ENCODE assay signal across 9 cellular contexts in the genomic region with DNA sequence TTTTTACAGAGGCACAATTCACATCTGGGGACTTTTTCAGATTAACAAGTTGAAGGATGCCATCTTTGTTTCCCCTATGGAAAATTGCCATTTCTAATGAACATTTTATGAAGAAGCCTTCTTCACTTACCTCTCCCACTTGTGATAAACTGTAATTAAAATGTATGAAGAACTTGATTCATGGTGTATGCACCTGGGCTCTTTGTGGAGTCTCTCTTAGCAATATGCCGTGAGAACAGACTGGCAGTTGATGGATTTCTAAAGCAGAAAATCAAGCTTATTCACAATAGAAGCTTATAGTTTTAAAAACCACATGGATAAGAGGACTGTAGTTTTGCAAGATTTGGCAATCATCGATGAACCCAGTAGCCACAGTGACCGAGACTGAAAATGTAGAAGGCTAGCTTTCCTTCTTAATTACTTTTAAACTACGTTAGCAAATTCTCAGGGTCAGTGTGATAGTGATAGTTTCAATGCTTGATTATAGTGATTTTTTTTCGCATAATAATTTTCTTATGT.
DNase-seq lines count a peak whose midpoint lies in the region; ATAC-seq, FAIRE-seq and TF ChIP-seq lines count a peak whose summit lies in the region.
"Had no signal": no experiment of that assay in that cellular context is flagged by ENCODE, and none has a peak within 500 bp of the region (broad histone marks: within the 10 kb centered on the region; RNA-seq: fewer than 3 reads in every experiment).

No MANE protein-coding gene starts in this region.

- H3K27me3 Mint-ChIP-seq in activated CD4-positive, alpha-beta T cell treated with anti-CD3 and anti-CD28 coated beads for 36 hours: no peaks in the 10 kb centered on the region
- H3K27me3 Mint-ChIP-seq in MCF 10A (ENCODE audit: insufficient read depth, unreplicated experiment): no peaks in the 10 kb centered on the region
- H3K27me3 Mint-ChIP-seq: CD4-positive, CD25-positive, alpha-beta regulatory T cell had no signal

- RAD21 ChIA-PET in GM12878 (lab: Charles Lee; ENCODE audit: unreplicated experiment): interaction anchor here (0.7 to 4.4 kb wide), 18 partner anchors 10 to 1462 kb away, joined by 3 to 40 read pairs (median 6); partner anchors contain the start of gene SOX4

- no peak; a peak in 1 of 4 replicates for TF ChIP-seq EP300 in GM12878 (IDR thresholded peaks at IDR 0.05; ENCODE audit: borderline replicate concordance in 1 of 2, control insufficient read depth in 1 of 2, low read depth in 2 of 2, low read length in 2 of 2)

- BruUV-seq in GM12878 (replicated peaks; lab: Mats Ljungman, UMichigan): no TSS peak
- BruUV-seq in MCF 10A (replicated peaks; lab: Mats Ljungman, UMichigan): no TSS peak

- intact Hi-C loops in activated CD4-positive, alpha-beta T cell treated with anti-CD3 and anti-CD28 coated beads for 36 hours (cut with DNase I, micrococcal nuclease): no loop called here
- intact Hi-C loops in GM12878 (cut with micrococcal nuclease; ENCODE audit: unreplicated experiment): loop anchor here (5.0 to 10.0 kb wide), 3 partner anchors 331 to 859 kb away; no protein-coding TSS in a partner anchor
- intact Hi-C loops in testis (cut with DNase I; ENCODE audit: low total_unique reads): no loop called here
- intact Hi-C loops in MCF 10A (cut with micrococcal nuclease): no loop called here

- peak overlapping the region; percentile 90 for H3K4me2 ChIP-seq in GM12878 (ENCODE audit: control insufficient read depth, insufficient read depth)

- no peak for FAIRE-seq in GM12878 (lab: Jason Lieb, UNC)

- no peak for DNase-seq in activated CD4-positive, alpha-beta T cell treated with anti-CD3 and anti-CD28 coated beads for 36 hours
- no peak for DNase-seq in activated CD4-positive, alpha-beta T cell treated with anti-CD3 and anti-CD28 coated beads for 48 hours
- no peak for DNase-seq in GM12878 (ENCODE audit: low read depth, low spot score)
- DNase-seq in testis: no peak
- no peak for DNase-seq in stimulated activated CD4-positive, alpha-beta T cell treated with anti-CD3 and anti-CD28 coated beads, Interleukin-2, amount 100 ng/mL, for 48 hours
- no peak for DNase-seq in globus pallidus (ENCODE audit: low spot score)
- no peak for DNase-seq in MCF 10A (ENCODE audit: unreplicated experiment)

- CTCF ChIA-PET in activated CD4-positive, alpha-beta T cell treated with anti-CD3 and anti-CD28 coated beads for 36 hours (lab: Charles Lee): interaction anchor here (0.6 to 1.1 kb wide), 3 partner anchors 39 to 1150 kb away, joined by 3 to 4 read pairs (median 3); no protein-coding TSS in a partner anchor
- CTCF ChIA-PET in GM12878 (lab: Yijun Ruan, JAX) (interaction anchor here (0.6 to 1.7 kb wide), 4 partner anchors 9 to 311 kb away, joined by 3 to 6 read pairs (median 4); no protein-coding TSS in a partner anchor), MCF 10A (lab: Yijun Ruan, JAX) (interaction anchor here (0.6 to 0.7 kb wide), 3 partner anchors 431 to 1359 kb away, joined by 3 read pairs; no protein-coding TSS in a partner anchor)

- in situ Hi-C loops in GM12878 (cut with MboI): no loop called here

- SMC1A ChIA-PET in GM12878 (lab: Charles Lee; ENCODE audit: uncharacterized antibody, unreplicated experiment): interaction anchor here (0.6 to 5.5 kb wide), 22 partner anchors 9 to 1388 kb away, joined by 3 to 55 read pairs (median 4); partner anchors contain the start of gene SOX4

- H3K9ac ChIP-seq in GM12878 (ENCODE audit: control insufficient read depth, insufficient read depth, low read length): peak overlapping the region; percentile 80

- TF ChIP-seq POLR2A in GM12878 (IDR thresholded peaks at IDR 0.05; ENCODE audit: low read depth, low read length) (no peak), testis (IDR thresholded peaks at IDR 0.05) (no peak)

- peaks cover 36% of the 10 kb centered on the region for H3K4me1 Mint-ChIP-seq in activated CD4-positive, alpha-beta T cell treated with anti-CD3 and anti-CD28 coated beads for 36 hours
- H3K4me1 Mint-ChIP-seq in MCF 10A (ENCODE audit: insufficient read depth, unreplicated experiment): no peaks in the 10 kb centered on the region

- H3K9me3 ChIP-seq in GM12878 (replicated peaks; ENCODE audit: control insufficient read depth, insufficient read depth, low read length) (peaks cover 6% of the 10 kb centered on the region), testis (no peaks in the 10 kb centered on the region)

- H3K4me1 ChIP-seq in GM12878 (ENCODE audit: control insufficient read depth, insufficient read depth, low read length) (peaks cover 38% of the 10 kb centered on the region), testis (peaks cover 23% of the 10 kb centered on the region)

- TF ChIP-seq RAD21 in GM12878 (IDR thresholded peaks at IDR 0.05; ENCODE audit: insufficient read depth, low read depth, low read length): no peak

- H3K27ac Mint-ChIP-seq in activated CD4-positive, alpha-beta T cell treated with anti-CD3 and anti-CD28 coated beads for 36 hours: peak overlapping the region; percentile 83
- no peak overlapping the region for H3K27ac Mint-ChIP-seq in MCF 10A (ENCODE audit: low read depth, unreplicated experiment)

- H3K27me3 ChIP-seq in GM12878 (replicated peaks in 1 of 2; ENCODE audit: control insufficient read depth in 2 of 2, insufficient read depth in 2 of 2, low read length in 1 of 2) (no peaks in the 10 kb centered on the region), testis (no peaks in the 10 kb centered on the region)

- H3K36me3 ChIP-seq in GM12878 (ENCODE audit: control insufficient read depth in 2 of 2, insufficient read depth in 2 of 2, low read length in 1 of 2) (no peaks in the 10 kb centered on the region; a peak in 1 of 4 replicates), testis (ENCODE audit: low read depth, missing control alignments) (no peaks in the 10 kb centered on the region)

- no peak for TF ChIP-seq CTCF in GM12878 (IDR thresholded peaks at IDR 0.05 in 2 of 3, conservative IDR thresholded peaks at IDR 0.05 in 1 of 3; ENCODE audit: control insufficient read depth in 2 of 3, extremely low read depth in 1 of 3, insufficient read depth in 1 of 3, low read depth in 3 of 3, low read length in 3 of 3)
- no peak for TF ChIP-seq CTCF in testis (IDR thresholded peaks at IDR 0.05)
- TF ChIP-seq CTCF in MCF 10A (IDR thresholded peaks at IDR 0.05; ENCODE audit: unreplicated experiment): no peak

- H2AFZ ChIP-seq in GM12878 (ENCODE audit: control insufficient read depth, low read depth, low read length): peak overlapping the region; percentile 85

- H3K4me3 ChIP-seq in GM12878 (peak overlapping the region; percentile 54), testis (no peak overlapping the region)

- H3K9me3 Mint-ChIP-seq in activated CD4-positive, alpha-beta T cell treated with anti-CD3 and anti-CD28 coated beads for 36 hours (ENCODE audit: low read depth): peaks cover 3% of the 10 kb centered on the region
- H3K9me3 Mint-ChIP-seq in MCF 10A (ENCODE audit: unreplicated experiment): peaks cover 15% of the 10 kb centered on the region

- 34% methylated on average over 5 of the region's 5 CpGs for WGBS in GM12878 (ENCODE audit: insufficient coverage, insufficient replicate concordance, low lambda C conversion rate, missing lambda C conversion rate)
- 61 to 70% methylated on average over 5 of the region's 5 CpGs for WGBS in testis, 2 donors

- no peaks in the 10 kb centered on the region for H4K20me1 ChIP-seq in GM12878 (ENCODE audit: control insufficient read depth, insufficient read depth)

- no peak for ATAC-seq in activated CD4-positive, alpha-beta T cell treated with anti-CD3 and anti-CD28 coated beads for 36 hours
- peak; percentile 4 for ATAC-seq in HG03460 (IDR thresholded peaks at IDR 0.05; ENCODE audit: unreplicated experiment)
- peak; percentile 26 for ATAC-seq in GM12878

- H3K79me2 ChIP-seq in GM12878 (ENCODE audit: control insufficient read depth, insufficient read depth, low read length): no peaks in the 10 kb centered on the region

- H3K36me3 Mint-ChIP-seq in activated CD4-positive, alpha-beta T cell treated with anti-CD3 and anti-CD28 coated beads for 36 hours (ENCODE audit: low read depth): no peaks in the 10 kb centered on the region
- no peaks in the 10 kb centered on the region for H3K36me3 Mint-ChIP-seq in MCF 10A (ENCODE audit: insufficient read depth, unreplicated experiment)
- H3K36me3 Mint-ChIP-seq: CD4-positive, CD25-positive, alpha-beta regulatory T cell had no signal

- H3K27ac ChIP-seq in GM12878 (ENCODE audit: control insufficient read depth, insufficient read depth) (peak overlapping the region; percentile 96), testis (peak overlapping the region; percentile 14 to 34)

- POLR2A ChIA-PET in activated CD4-positive, alpha-beta T cell treated with anti-CD3 and anti-CD28 coated beads for 36 hours (lab: Charles Lee): no interaction called here
- POLR2A ChIA-PET in GM12878 (lab: Charles Lee): interaction anchor here (0.6 to 2.0 kb wide), 4 partner anchors 10 to 60 kb away, joined by 4 to 8 read pairs (median 4); no protein-coding TSS in a partner anchor
- POLR2A ChIA-PET in MCF 10A (lab: Yijun Ruan, JAX): interaction anchor here (1.4 kb wide), 1 partner anchor 9 kb away, joined by 3 read pairs; no protein-coding TSS in a partner anchor

- no peak overlapping the region for H3K4me3 Mint-ChIP-seq in activated CD4-positive, alpha-beta T cell treated with anti-CD3 and anti-CD28 coated beads for 36 hours
- no peak overlapping the region for H3K4me3 Mint-ChIP-seq in MCF 10A (ENCODE audit: unreplicated experiment)
- H3K4me3 Mint-ChIP-seq: CD4-positive, CD25-positive, alpha-beta regulatory T cell had no signal

TF ChIP-seq in GM12878, 131 proteins besides CTCF, POLR2A, EP300 and RAD21 (continues in another document):
- TF ChIP-seq GATAD2B (conservative IDR thresholded peaks at IDR 0.05; ENCODE audit: low read depth): no peak; the same call in 1 of the 2 replicates
- TF ChIP-seq SKIL (IDR thresholded peaks at IDR 0.05; ENCODE audit: low read depth, poor library complexity, severe bottlenecking): no peak
- no peak for TF ChIP-seq IKZF1 (conservative IDR thresholded peaks at IDR 0.05)
- no peak for TF ChIP-seq TCF12 (IDR thresholded peaks at IDR 0.05; ENCODE audit: low read depth, low read length)
- no peak for TF ChIP-seq KLF5 (IDR thresholded peaks at IDR 0.05; ENCODE audit: partially characterized antibody)
- TF ChIP-seq CREB1 (IDR thresholded peaks at IDR 0.05; ENCODE audit: low read depth): no peak
